8 cellular contexts compared by ENCODE assay signal in genomic region chr12:132886529-132887477, GRCh38. TPM values are rescaled to one million over a fixed set of nuclear protein-coding genes. Genes with fewer than 3 reads are reported as not detected.
DNase-seq lines count a peak whose midpoint lies in the region; ATAC-seq, FAIRE-seq and TF ChIP-seq lines count a peak whose summit lies in the region.

No MANE protein-coding gene starts in this region.

- H3K36me3 Mint-ChIP-seq in activated T-cell treated with anti-CD3 and anti-CD28 coated beads, Interleukin-2, amount 50 U/mL, for 72 hours (ENCODE audit: insufficient read depth in 2 of 2) = peaks cover 3 to 19% of the 10 kb centered on the region in 2 donors

- peaks cover 16% of the 10 kb centered on the region for H3K4me1 Mint-ChIP-seq in activated T-cell treated with anti-CD3 and anti-CD28 coated beads, Interleukin-2, amount 50 U/mL, for 72 hours (ENCODE audit: low read depth)

- no peaks in the 10 kb centered on the region for H3K4me1 ChIP-seq in cardiac muscle cell (ENCODE audit: low read depth)
- peaks cover 5% of the 10 kb centered on the region for H3K4me1 ChIP-seq in rectal smooth muscle tissue (ENCODE audit: control insufficient read depth, insufficient read depth, low read length)

- TF ChIP-seq CTCF in HL-60 (IDR thresholded peaks at IDR 0.05; ENCODE audit: insufficient read depth, low read length) = no peak
- no peak for TF ChIP-seq CTCF in cardiac muscle cell (IDR thresholded peaks at IDR 0.05; ENCODE audit: low read depth, low read length)

- no peak overlapping the region for H3K9ac ChIP-seq in rectal smooth muscle tissue (ENCODE audit: low read length)

- peaks cover 0 to 2% of the 10 kb centered on the region in 2 donors for H3K9me3 Mint-ChIP-seq in activated T-cell treated with anti-CD3 and anti-CD28 coated beads, Interleukin-2, amount 50 U/mL, for 72 hours

- H3K36me3 ChIP-seq in cardiac muscle cell = peaks cover 3% of the 10 kb centered on the region
- H3K36me3 ChIP-seq in rectal smooth muscle tissue (ENCODE audit: control insufficient read depth, insufficient read depth, low read length) = no peaks in the 10 kb centered on the region

- no peaks in the 10 kb centered on the region for H3K9me3 ChIP-seq in cardiac muscle cell (ENCODE audit: low read depth)

- FAIRE-seq in RCC 7860 (lab: Jason Lieb, UNC) = no peak

- peak overlapping the region; percentile 79 for H3K4me3 ChIP-seq in HL-60 (replicated peaks; ENCODE audit: insufficient read depth, low read length)
- peak overlapping the region; percentile 60 for H3K4me3 ChIP-seq in cardiac muscle cell
- peak overlapping the region; percentile 74 for H3K4me3 ChIP-seq in rectal smooth muscle tissue (ENCODE audit: low read length)

- ATAC-seq in GM21360 (IDR thresholded peaks at IDR 0.05; ENCODE audit: unreplicated experiment) = peak; percentile 24
- peak; percentile 3 to 21 for ATAC-seq in activated T-cell treated with anti-CD3 and anti-CD28 coated beads, Interleukin-2, amount 50 U/mL, for 72 hours (replicated peaks in 1 of 2)

- H3K27me3 ChIP-seq in HL-60 (ENCODE audit: insufficient read depth, poor library complexity, severe bottlenecking) (no peaks in the 10 kb centered on the region), cardiac muscle cell (no peaks in the 10 kb centered on the region), rectal smooth muscle tissue (ENCODE audit: control insufficient read depth, insufficient read depth, low read length) (no peaks in the 10 kb centered on the region)

- no peaks in the 10 kb centered on the region for H3K27me3 Mint-ChIP-seq in activated T-cell treated with anti-CD3 and anti-CD28 coated beads, Interleukin-2, amount 50 U/mL, for 72 hours (ENCODE audit: low read depth)

- DNase-seq in COLO668 (lab: John Stamatoyannopoulos, UW; ENCODE audit: unreplicated experiment) = peak; percentile 33
- DNase-seq in HL-60 (ENCODE audit: low read depth in 1 of 2, low spot score in 1 of 2) = peak in 1 of 2 experiments; percentile 14
- DNase-seq in activated T-cell treated with anti-CD3 and anti-CD28 coated beads, Interleukin-2, amount 50 U/mL, for 72 hours = peak; percentile 30 to 37
- peak in 1 of 2 donors; percentile 21 for DNase-seq in cardiac muscle cell (ENCODE audit: low read depth in 1 of 2, low spot score in 1 of 2)
- DNase-seq in GM19238 (ENCODE audit: insufficient read length, low spot score) = no peak
- no peak for DNase-seq in RCC 7860 (ENCODE audit: low spot score)

- peak overlapping the region; percentile 46 for H3K27ac Mint-ChIP-seq in activated T-cell treated with anti-CD3 and anti-CD28 coated beads, Interleukin-2, amount 50 U/mL, for 72 hours

- H3K27ac ChIP-seq in HL-60 (replicated peaks) = peak overlapping the region; percentile 45
- H3K27ac ChIP-seq in cardiac muscle cell = peak overlapping the region; percentile 75
- H3K27ac ChIP-seq in rectal smooth muscle tissue (ENCODE audit: low read depth, low read length) = peak overlapping the region; percentile 97

- peak overlapping the region; percentile 99 for H3K4me3 Mint-ChIP-seq in activated T-cell treated with anti-CD3 and anti-CD28 coated beads, Interleukin-2, amount 50 U/mL, for 72 hours

RNA-seq across cellular contexts. Expression of gene CHFR, which starts 0.6 kb away (rescaled TPM):
- 10 to 100 TPM; 68.3 to 72.3 TPM for total RNA-seq in activated T-cell treated with anti-CD3 and anti-CD28 coated beads, Interleukin-2, amount 50 U/mL, for 72 hours
- 30.6 and 36.3 TPM in 2 replicates for total RNA-seq in cardiac muscle cell
- polyA plus RNA-seq in cardiac muscle cell = 29.4 and 30.0 TPM in 2 replicates

RNA-seq across cellular contexts. Expression of gene GOLGA3, which starts 58.1 kb away (rescaled TPM):
- total RNA-seq in activated T-cell treated with anti-CD3 and anti-CD28 coated beads, Interleukin-2, amount 50 U/mL, for 72 hours = 10 to 100 TPM; 58.2 to 60.4 TPM
- total RNA-seq in cardiac muscle cell = 40.4 and 50.8 TPM in 2 replicates
- 12.2 and 15.3 TPM in 2 replicates for polyA plus RNA-seq in cardiac muscle cell

Comparison
In these comparisons a context has a peak if more than half of its experiments do, and no peak if none do; other contexts are left out.
1. DNase-seq: peak in COLO668 (single experiment) and activated T-cell treated with anti-CD3 and anti-CD28 coated beads, Interleukin-2, amount 50 U/mL, for 72 hours (2 of 2); none in GM19238 (single experiment) and RCC 7860 (single experiment).
2. H3K27ac ChIP-seq: peak in every context shown above with its lines; median percentile 97 in rectal smooth muscle tissue; 75 in cardiac muscle cell; 45 in HL-60.
3. Peak in every context shown above with its lines, with median percentiles within 50 percentile points of each other: H3K4me3 ChIP-seq.